ENCODE assay signal across 8 cellular contexts in genomic region chr22:30301995-30302809, GRCh38. TPM values are rescaled to one million over a fixed set of nuclear protein-coding genes. Genes with fewer than 3 reads are reported as not detected.
A peak's percentile ranks its signal among the peaks of the same experiment; 100 is the strongest.
DNase-seq lines count a peak whose midpoint lies in the region; ATAC-seq and TF ChIP-seq lines count a peak whose summit lies in the region.

No MANE protein-coding gene starts in this region.

- H4K20me1 ChIP-seq in Karpas-422 (ENCODE audit: insufficient read depth, low read depth, low read length), result no peaks in the 10 kb centered on the region

- in situ Hi-C loops in astrocyte of the cerebellum (cut with HindIII; ENCODE audit: low sequenced_read_pairs), result no loop called here

- H3K36me3 ChIP-seq in Karpas-422 (ENCODE audit: insufficient read depth, low read length) (no peaks in the 10 kb centered on the region), upper lobe of right lung (peaks cover 43% of the 10 kb centered on the region)

- DNase-seq in AG08396 (ENCODE audit: low spot score) (peak; percentile 37), Karpas-422 (peak; percentile 75), astrocyte of the cerebellum (ENCODE audit: low read depth) (peak; percentile 89), medulla oblongata (ENCODE audit: extremely low spot score) (peak; percentile 71), upper lobe of right lung (peak; percentile 71), OCI-M2 (lab: John Stamatoyannopoulos, UW; ENCODE audit: unreplicated experiment) (no peak)
- no peak for DNase-seq in activated CD4-positive, alpha-beta T cell treated with anti-CD3 and anti-CD28 coated beads for 4 hours

- peak overlapping the region; percentile 44 for H3K9ac ChIP-seq in Karpas-422 (ENCODE audit: low read length)

- TF ChIP-seq CTCF in astrocyte of the cerebellum (IDR thresholded peaks at IDR 0.05; ENCODE audit: low read depth, low read length, missing control alignments) (no peak), upper lobe of right lung (IDR thresholded peaks at IDR 0.05) (no peak)

- no peaks in the 10 kb centered on the region for H3K27me3 ChIP-seq in Karpas-422 (ENCODE audit: low read length)
- H3K27me3 ChIP-seq in upper lobe of right lung, result no peaks in the 10 kb centered on the region

- H3K4me1 ChIP-seq in Karpas-422 (ENCODE audit: low read length) (peaks cover 54% of the 10 kb centered on the region), upper lobe of right lung (peaks cover 76% of the 10 kb centered on the region)

- intact Hi-C loops in upper lobe of right lung (cut with DNase I), result no loop called here

- peaks cover 13% of the 10 kb centered on the region; the same call in 1 of the 2 replicates for H3K79me2 ChIP-seq in Karpas-422 (ENCODE audit: low read length)

- H2AFZ ChIP-seq in Karpas-422 (ENCODE audit: low read length), result no peak overlapping the region

- no peaks in the 10 kb centered on the region for H3K9me2 ChIP-seq in Karpas-422 (replicated peaks; ENCODE audit: insufficient read depth, low read length)

- no peak overlapping the region for H3K4me3 ChIP-seq in Karpas-422 (ENCODE audit: low read length)
- no peak overlapping the region for H3K4me3 ChIP-seq in astrocyte of the cerebellum (ENCODE audit: low read depth, low read length)
- H3K4me3 ChIP-seq in upper lobe of right lung, result no peak overlapping the region

- peak; percentile 67 for ATAC-seq in upper lobe of right lung
- no peak for ATAC-seq in GM21447 (IDR thresholded peaks at IDR 0.05; ENCODE audit: unreplicated experiment)

- peak overlapping the region; percentile 34 for H3K4me2 ChIP-seq in Karpas-422 (ENCODE audit: low read depth, low read length, poor library complexity, severe bottlenecking)

- peak overlapping the region; percentile 51 for H3K27ac ChIP-seq in Karpas-422 (ENCODE audit: low read length)
- H3K27ac ChIP-seq in upper lobe of right lung, result peak overlapping the region; percentile 89

- H3K9me3 ChIP-seq in Karpas-422 (ENCODE audit: low read length), result no peaks in the 10 kb centered on the region
- H3K9me3 ChIP-seq in upper lobe of right lung, result no peaks in the 10 kb centered on the region

RNA-seq across cellular contexts. Expression of gene CASTOR1, which starts 12.9 kb away (rescaled TPM):
- 3.2 and 8.4 TPM in 2 replicates for total RNA-seq in Karpas-422 (2014; rRNA removed; shearing (Covaris generic); ENCODE audit: low replicate concordance)
- total RNA-seq in upper lobe of right lung, result 15.9 TPM

RNA-seq across cellular contexts. Expression of gene TBC1D10A, which starts 24.5 kb away (rescaled TPM):
- 7.6 and 16.9 TPM in 2 replicates for total RNA-seq in Karpas-422 (2014; rRNA removed; shearing (Covaris generic); ENCODE audit: low replicate concordance)
- total RNA-seq in upper lobe of right lung, result 29.6 TPM

RNA-seq across cellular contexts. Expression of gene OSM, which starts 35.6 kb away (rescaled TPM):
- not detected in 2 replicates for total RNA-seq in Karpas-422 (2014; rRNA removed; shearing (Covaris generic); ENCODE audit: low replicate concordance)
- total RNA-seq in upper lobe of right lung, result 1.6 TPM

RNA-seq across cellular contexts. Expression of gene SF3A1, which starts 54.5 kb away (rescaled TPM):
- 79.0 and 111 TPM in 2 replicates for total RNA-seq in Karpas-422 (2014; rRNA removed; shearing (Covaris generic); ENCODE audit: low replicate concordance)
- 164 TPM for total RNA-seq in upper lobe of right lung

RNA-seq across cellular contexts. Expression of gene CCDC157, which starts 54.6 kb away (rescaled TPM):
- total RNA-seq in Karpas-422 (2014; rRNA removed; shearing (Covaris generic); ENCODE audit: low replicate concordance), result 0.69 and 0.82 TPM in 2 replicates
- 2.7 TPM for total RNA-seq in upper lobe of right lung

Comparison
In these comparisons a context has a peak if more than half of its experiments do, and no peak if none do; other contexts are left out.
1. DNase-seq: peak in AG08396 (single experiment), Karpas-422 (single experiment), astrocyte of the cerebellum (single experiment), medulla oblongata (single experiment) and upper lobe of right lung (single experiment); none in OCI-M2 (single experiment) and activated CD4-positive, alpha-beta T cell treated with anti-CD3 and anti-CD28 coated beads for 4 hours (0 of 2).